ENCODE assay signal across 1 cellular context in genomic region chr12:118821386-118821928, GRCh38.
TF ChIP-seq lines count a peak whose summit lies in the region.

No MANE protein-coding gene starts in this region.

TF ChIP-seq in H1, 55 proteins besides CTCF, POLR2A, EP300 and RAD21 (continued from another document):
- TF ChIP-seq USF2 (IDR thresholded peaks at IDR 0.05; ENCODE audit: low read length) (no peak), JUN (IDR thresholded peaks at IDR 0.05; ENCODE audit: low read depth, low read length) (no peak), HDAC2 (IDR thresholded peaks at IDR 0.05; ENCODE audit: borderline replicate concordance in 1 of 2, low read depth in 2 of 2, low read length in 2 of 2) (no peak)
